Comparison of ENCODE assay signal across 20 cellular contexts in genomic region chr4:60450054-60450453, GRCh38.
DNase-seq lines count a peak whose midpoint lies in the region; ATAC-seq and TF ChIP-seq lines count a peak whose summit lies in the region.
"Had no signal": no experiment of that assay in that cellular context is flagged by ENCODE, and none has a peak within 500 bp of the region (broad histone marks: within the 10 kb centered on the region; RNA-seq: fewer than 3 reads in every experiment).

No MANE protein-coding gene starts in this region.

- ATAC-seq in GM21737 (IDR thresholded peaks at IDR 0.05; ENCODE audit: unreplicated experiment) (no peak), GM21619 (IDR thresholded peaks at IDR 0.05; ENCODE audit: unreplicated experiment) (no peak)
- ATAC-seq: A549, Right ventricle myocardium inferior had no signal

- H3K4me3 ChIP-seq in epithelial cell of esophagus (ENCODE audit: low read length): no peak overlapping the region
- no peak overlapping the region for H3K4me3 ChIP-seq in effector memory CD4-positive, alpha-beta T cell (ENCODE audit: insufficient read depth, low read depth, low read length, poor library complexity, severe bottlenecking)
- H3K4me3 ChIP-seq: A549, HAP-1, Peyer's patch, SK-N-MC had no signal

- H3K9me3 ChIP-seq in effector memory CD4-positive, alpha-beta T cell (ENCODE audit: control insufficient read depth, low read length): no peaks in the 10 kb centered on the region
- H3K9me3 ChIP-seq: A549, HAP-1, Peyer's patch had no signal

- in situ Hi-C loops in KBM-7 (cut with MboI; ENCODE audit: low pct_unique_long_range_greater_than_20kb, low sequenced_read_pairs): no loop called here

- H3K4me1 ChIP-seq in effector memory CD4-positive, alpha-beta T cell (ENCODE audit: control insufficient read depth, insufficient read depth, low read length, poor library complexity, severe bottlenecking): no peaks in the 10 kb centered on the region
- H3K4me1 ChIP-seq: A549, HAP-1, Peyer's patch had no signal

- DNase-seq in KBM-7 (peak; percentile 5), OCI-M1 (lab: John Stamatoyannopoulos, UW) (peak; percentile 19), epithelial cell of esophagus (ENCODE audit: low read depth) (peak; percentile 10), T-helper 9 cell (no peak)
- DNase-seq in effector memory CD4-positive, alpha-beta T cell: no peak
- DNase-seq: COR-L47, NCI-H1105, NCI-H1930, NCI-H446, NCI-H748 treated with DMSO at 0.1 percent for 48 hours, Peyer's patch, T-helper 1 cell had no signal

- H3K27me3 ChIP-seq in effector memory CD4-positive, alpha-beta T cell (replicated peaks; ENCODE audit: control insufficient read depth, insufficient read depth, low read length, poor library complexity, severe bottlenecking): no peaks in the 10 kb centered on the region
- H3K27me3 ChIP-seq: Peyer's patch had no signal

- no peaks in the 10 kb centered on the region for H3K36me3 ChIP-seq in effector memory CD4-positive, alpha-beta T cell (ENCODE audit: control insufficient read depth, insufficient read depth, low read length)
- H3K36me3 ChIP-seq: HAP-1, Peyer's patch had no signal

- peak; percentile 25 for TF ChIP-seq CTCF in 22Rv1 (IDR thresholded peaks at IDR 0.05)
- peak; percentile 7 for TF ChIP-seq CTCF in epithelial cell of esophagus (IDR thresholded peaks at IDR 0.05; ENCODE audit: insufficient read depth, low read depth, low read length, missing control alignments)

- H3K27ac ChIP-seq in 22Rv1: no peak overlapping the region
- H3K27ac ChIP-seq in effector memory CD4-positive, alpha-beta T cell (ENCODE audit: insufficient read depth, low read length, poor library complexity, severe bottlenecking): no peak overlapping the region
- H3K27ac ChIP-seq: A549, HL-60, Peyer's patch, SK-N-MC had no signal

Comparison
In these comparisons a context has a peak if more than half of its experiments do, and no peak if none do; other contexts are left out.
1. DNase-seq: peak in KBM-7 (single experiment), OCI-M1 (single experiment) and epithelial cell of esophagus (single experiment); none in T-helper 9 cell (single experiment) and effector memory CD4-positive, alpha-beta T cell (0 of 3).